ENCODE assay signal across 9 cellular contexts in the genomic region with DNA sequence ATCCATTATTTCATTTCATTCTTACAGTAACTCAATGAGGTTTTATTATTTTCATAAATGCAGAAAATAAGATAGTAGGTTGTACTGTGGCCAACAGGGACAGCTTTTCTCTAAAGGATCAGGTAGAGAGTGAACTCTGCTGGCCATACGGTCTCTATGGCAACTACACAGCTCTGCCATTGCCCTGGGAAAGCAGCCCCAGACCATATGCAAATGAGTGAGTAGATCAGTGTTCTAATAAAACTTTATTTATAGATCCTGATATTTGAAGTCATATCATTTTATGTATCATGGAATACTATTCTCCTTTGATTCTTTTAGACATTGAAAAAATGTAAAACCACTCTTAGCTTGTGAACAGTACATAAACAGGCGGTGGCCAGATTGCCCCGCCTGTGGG.
DNase-seq lines count a peak whose midpoint lies in the region; ATAC-seq and TF ChIP-seq lines count a peak whose summit lies in the region.
"Had no signal": no experiment of that assay in that cellular context is flagged by ENCODE, and none has a peak within 500 bp of the region (broad histone marks: within the 10 kb centered on the region; RNA-seq: fewer than 3 reads in every experiment).

No MANE protein-coding gene starts in this region.

- H3K9me3 Mint-ChIP-seq in H9 = no peaks in the 10 kb centered on the region

- DNase-seq in HT1080 (ENCODE audit: low read depth) (peak; percentile 29), RPMI8226 (peak; percentile 65), skeletal muscle cell (ENCODE audit: low read depth) (no peak), C1 segment of cervical spinal cord (lab: John Stamatoyannopoulos, UW) (no peak), NCI-H510A (lab: John Stamatoyannopoulos, UW) (no peak), NCI-H2081 (lab: John Stamatoyannopoulos, UW) (no peak), H9 (no peak)
- DNase-seq: effector memory CD4-positive, alpha-beta T cell had no signal

- no peak overlapping the region for H3K27ac Mint-ChIP-seq in H9

- H2BK20ac ChIP-seq in H9 (ENCODE audit: low read depth, low read length, poor library complexity, severe bottlenecking) = no peak overlapping the region

- H3K79me1 ChIP-seq in H9 (ENCODE audit: insufficient read depth, low read depth, low read length, poor library complexity, severe bottlenecking) = no peaks in the 10 kb centered on the region

- H3K23me2 ChIP-seq in H9 (ENCODE audit: insufficient read length, low read depth, low read length, poor library complexity, severe bottlenecking) = no peaks in the 10 kb centered on the region

- H3K9me3 ChIP-seq in gastroesophageal sphincter = no peaks in the 10 kb centered on the region
- no peaks in the 10 kb centered on the region for H3K9me3 ChIP-seq in H9 (ENCODE audit: control insufficient read depth, low read depth, low read length)

- no peak overlapping the region for H3K18ac ChIP-seq in H9 (ENCODE audit: insufficient read length, low read depth, low read length)

- no peak overlapping the region for H3K23ac ChIP-seq in H9 (ENCODE audit: insufficient read length, low read depth, low read length)

- H3K4me2 ChIP-seq in H9 (ENCODE audit: insufficient read depth, insufficient read length, low read length) = no peak overlapping the region

- H3K4ac ChIP-seq in H9 (ENCODE audit: low read depth, low read length) = no peak overlapping the region

- H3K56ac ChIP-seq in H9 (ENCODE audit: insufficient read length, low read depth, low read length) = no peak overlapping the region

- ATAC-seq in gastroesophageal sphincter = no peak

- H3T11ph ChIP-seq in H9 (ENCODE audit: low read length) = no peak overlapping the region

- TF ChIP-seq EP300 in gastroesophageal sphincter (IDR thresholded peaks at IDR 0.05) = no peak

- H3K14ac ChIP-seq in H9 (ENCODE audit: insufficient read depth, low read length) = no peak overlapping the region

- H4K20me1 ChIP-seq in H9 (ENCODE audit: control insufficient read depth, insufficient read depth, insufficient read length) = no peaks in the 10 kb centered on the region

- H2AK5ac ChIP-seq in H9 (ENCODE audit: insufficient read length, low read length) = no peak overlapping the region

- WGBS in gastroesophageal sphincter (ENCODE audit: low coverage in 1 of 2), 2 donors = 83 to 100% methylated on average over 1 to 3 of the region's 3 CpGs
- WGBS in H9 (ENCODE audit: extremely low coverage, insufficient read length, low lambda C conversion rate) = no CpG with 5 or more reads among the region's 3 CpGs

- H2BK12ac ChIP-seq in H9 (ENCODE audit: insufficient read length, low read depth, low read length) = no peak overlapping the region

- no peak for TF ChIP-seq CTCF in gastroesophageal sphincter (IDR thresholded peaks at IDR 0.05)
- no peak for TF ChIP-seq CTCF in H9 (conservative IDR thresholded peaks at IDR 0.05)

- H3K27ac ChIP-seq in gastroesophageal sphincter = peak overlapping the region; percentile 67 to 79 (median 76)
- no peak overlapping the region for H3K27ac ChIP-seq in H9 (ENCODE audit: insufficient read length, low read depth, low read length)

- H3K4me1 Mint-ChIP-seq in H9 = peaks cover 0 to 5% of the 10 kb centered on the region in 2 experiments; a peak in 2 of 4 replicates

- no peaks in the 10 kb centered on the region for H3K36me3 Mint-ChIP-seq in H9 (ENCODE audit: insufficient read depth in 1 of 3, low read depth in 3 of 3)

- no peak overlapping the region for H2BK5ac ChIP-seq in H9 (ENCODE audit: insufficient read length, low read length)

- peaks cover 1% of the 10 kb centered on the region; the same call in 1 of the 2 replicates for H3K27me3 Mint-ChIP-seq in H9 (ENCODE audit: low read depth)

- H4K91ac ChIP-seq in H9 (ENCODE audit: insufficient read length, low read depth, low read length) = no peak overlapping the region

- no peaks in the 10 kb centered on the region for H3K36me3 ChIP-seq in gastroesophageal sphincter

- H3K4me1 ChIP-seq in gastroesophageal sphincter (peaks cover 0 to 45% (median 10%) of the 10 kb centered on the region in 3 donors), H9 (ENCODE audit: insufficient read depth, low read length) (no peaks in the 10 kb centered on the region)

- TF ChIP-seq POLR2A in gastroesophageal sphincter (IDR thresholded peaks at IDR 0.05) = no peak

- H4K8ac ChIP-seq in H9 (replicated peaks; ENCODE audit: insufficient read length, low read depth, low read length) = no peak overlapping the region

- no peak overlapping the region for H2BK15ac ChIP-seq in H9 (ENCODE audit: low read depth, low read length)

- no peak overlapping the region for H4K5ac ChIP-seq in H9 (ENCODE audit: insufficient read length, low read depth, low read length)

- H2AFZ ChIP-seq in H9 (ENCODE audit: low read length) = no peak overlapping the region

- no peak overlapping the region for H2BK120ac ChIP-seq in H9 (ENCODE audit: low read depth, low read length, poor library complexity, severe bottlenecking)

- peaks cover 6% of the 10 kb centered on the region for H3K27me3 ChIP-seq in gastroesophageal sphincter
- H3K27me3 ChIP-seq in H9 (ENCODE audit: insufficient read depth, low read length) = no peaks in the 10 kb centered on the region

- H3K4me3 Mint-ChIP-seq in H9 = no peak overlapping the region

- peak overlapping the region; percentile 28 to 40 for H3K4me3 ChIP-seq in gastroesophageal sphincter
- H3K4me3 ChIP-seq in skeletal muscle cell (ENCODE audit: low read depth, low read length) = peak overlapping the region; percentile 37

- no peak overlapping the region for H3K9ac ChIP-seq in H9 (ENCODE audit: extremely low read depth, insufficient read length, low read length)

- no peaks in the 10 kb centered on the region for H3K79me2 ChIP-seq in H9 (ENCODE audit: insufficient read depth, low read length)

Comparison
In these comparisons a context has a peak if more than half of its experiments do, and no peak if none do; other contexts are left out.
1. DNase-seq: peak in HT1080 (single experiment) and RPMI8226 (single experiment); none in skeletal muscle cell (single experiment), C1 segment of cervical spinal cord (0 of 14), NCI-H510A (single experiment), NCI-H2081 (0 of 2) and H9 (single experiment).